Comparison of ENCODE assay signal across 1 cellular context in the genomic region with DNA sequence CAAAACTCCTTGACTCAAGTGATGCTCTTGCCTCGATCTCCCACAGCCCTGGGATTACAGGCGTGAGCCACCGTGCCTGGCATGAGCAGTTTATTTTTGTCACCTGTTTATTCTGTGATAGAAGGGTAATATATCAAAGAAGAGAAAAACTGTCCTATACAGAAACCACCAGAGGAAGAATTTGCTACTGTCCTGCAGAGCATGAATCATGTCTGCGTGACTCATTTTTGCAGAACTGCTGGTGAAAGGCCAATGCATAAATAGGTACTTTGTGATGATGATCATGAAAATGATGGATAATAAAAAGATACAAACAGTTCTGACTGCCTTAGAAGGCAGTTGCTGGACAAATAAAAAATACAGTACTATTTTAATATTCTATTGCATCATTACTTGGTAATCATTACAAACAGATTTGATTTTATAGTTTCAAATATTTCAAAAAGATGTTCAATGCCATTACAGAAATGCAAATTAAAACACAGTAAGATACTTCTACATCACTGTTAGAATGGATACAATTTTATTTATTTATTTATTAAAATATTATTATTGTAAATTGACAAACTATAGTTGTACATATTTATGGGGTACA.
A peak's percentile ranks its signal among the peaks of the same experiment; 100 is the strongest.
TF ChIP-seq lines count a peak whose summit lies in the region.

No MANE protein-coding gene starts in this region.

TF ChIP-seq in endothelial cell of umbilical vein, 7 proteins besides CTCF, POLR2A, EP300 and RAD21:
- TF ChIP-seq FOS (IDR thresholded peaks at IDR 0.05; ENCODE audit: borderline replicate concordance, insufficient read depth, low read length) = peak; percentile 79
- TF ChIP-seq GATA2 (IDR thresholded peaks at IDR 0.05; ENCODE audit: insufficient read depth, insufficient read length, low read depth, low read length) = no peak
- TF ChIP-seq MYC (IDR thresholded peaks at IDR 0.05; ENCODE audit: low read depth, low read length) = no peak
- peak; percentile 21 for TF ChIP-seq JUN (IDR thresholded peaks at IDR 0.05; ENCODE audit: borderline replicate concordance, insufficient read depth, insufficient read length, low read depth)
TF ChIP-seq in endothelial cell of umbilical vein: peak in this region for 2.
